ENCODE assay signal across 2 cellular contexts in the genomic region with DNA sequence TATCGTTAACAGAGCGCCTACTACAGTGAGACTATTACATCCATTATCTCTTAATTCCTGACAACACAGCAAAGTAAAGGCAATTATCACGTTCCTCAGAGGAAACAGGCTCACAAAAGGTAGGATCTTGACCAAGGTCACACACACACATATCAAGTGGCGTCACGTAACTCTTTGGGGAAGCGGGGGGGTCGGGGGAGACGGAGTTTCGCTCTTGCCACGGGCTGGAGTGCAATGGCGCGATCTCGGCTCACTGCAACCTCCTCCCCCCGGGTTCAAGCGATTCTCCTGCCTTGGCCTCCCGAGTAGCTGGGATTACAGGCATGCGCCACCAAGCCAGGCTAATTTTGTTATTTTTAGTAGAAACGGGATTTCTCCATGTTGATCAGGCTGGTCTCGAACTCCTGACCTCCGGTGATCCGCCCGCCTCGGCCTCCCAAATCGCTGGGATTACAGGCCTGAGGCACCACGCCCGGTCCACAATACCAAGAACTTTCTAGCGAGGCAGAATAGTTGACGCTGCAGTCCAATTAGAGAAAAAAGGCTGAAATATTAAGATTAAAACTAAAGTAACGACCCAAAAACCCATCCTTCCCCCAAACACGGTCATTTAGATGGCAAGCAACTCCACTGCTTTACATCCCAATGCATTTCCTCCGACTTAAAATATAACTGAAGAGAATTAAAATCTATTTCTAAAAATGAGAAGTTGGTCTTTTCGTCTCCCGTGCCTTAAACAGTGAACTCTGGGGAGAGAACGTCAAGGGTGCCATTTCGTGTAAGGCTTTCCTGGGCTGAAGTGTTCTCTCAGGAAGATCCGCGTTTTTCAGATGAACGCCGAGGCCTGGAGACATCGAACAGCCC.
A peak's percentile ranks its signal among the peaks of the same experiment; 100 is the strongest.
TF ChIP-seq lines count a peak whose summit lies in the region.

No MANE protein-coding gene starts in this region.

TF ChIP-seq in HEK293T, 16 proteins besides CTCF, POLR2A, EP300 and RAD21 (continued from another document):
- TF ChIP-seq, protein P1, sequence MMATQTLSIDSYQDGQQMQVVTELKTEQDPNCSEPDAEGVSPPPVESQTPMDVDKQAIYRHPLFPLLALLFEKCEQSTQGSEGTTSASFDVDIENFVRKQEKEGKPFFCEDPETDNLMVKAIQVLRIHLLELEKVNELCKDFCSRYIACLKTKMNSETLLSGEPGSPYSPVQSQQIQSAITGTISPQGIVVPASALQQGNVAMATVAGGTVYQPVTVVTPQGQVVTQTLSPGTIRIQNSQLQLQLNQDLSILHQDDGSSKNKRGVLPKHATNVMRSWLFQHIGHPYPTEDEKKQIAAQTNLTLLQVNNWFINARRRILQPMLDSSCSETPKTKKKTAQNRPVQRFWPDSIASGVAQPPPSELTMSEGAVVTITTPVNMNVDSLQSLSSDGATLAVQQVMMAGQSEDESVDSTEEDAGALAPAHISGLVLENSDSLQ (IDR thresholded peaks at IDR 0.05): no peak
- TF ChIP-seq ARNT (IDR thresholded peaks at IDR 0.05): no peak

TF ChIP-seq in K562, 482 proteins besides CTCF, POLR2A, EP300 and RAD21 (continued from another document and continues in another):
- TF ChIP-seq EP400 (IDR thresholded peaks at IDR 0.05) (peak; percentile 69), ZNF274 (IDR thresholded peaks at IDR 0.05; ENCODE audit: borderline replicate concordance, low read depth, low read length) (no peak), CHD1 (IDR thresholded peaks at IDR 0.05; ENCODE audit: low read length) (peak; percentile 61), BRD9 (IDR thresholded peaks at IDR 0.05; ENCODE audit: low read depth, partially characterized antibody) (peak; percentile 15), ELF1 (tag; IDR thresholded peaks at IDR 0.05) (no peak), DPF2 (IDR thresholded peaks at IDR 0.05) (no peak; the same call in 1 of the 2 replicates), HNRNPH1 (optimal IDR thresholded peaks at IDR 0.05; ENCODE audit: low read depth, low read length) (no peak), PTBP1 (IDR thresholded peaks at IDR 0.05; ENCODE audit: low read depth, low read length) (no peak), ZNF347 (CRISPR knock-in tag; IDR thresholded peaks at IDR 0.05; ENCODE audit: low read depth) (no peak), SOX6 (IDR thresholded peaks at IDR 0.05) (peak; percentile 20; the same call in 1 of the 2 replicates), PTTG1 (tag; IDR thresholded peaks at IDR 0.05; ENCODE audit: low read depth) (no peak), NR2C2 (CRISPR knock-in tag; IDR thresholded peaks at IDR 0.05) (no peak), NR2C2 (tag; IDR thresholded peaks at IDR 0.05) (peak; percentile 9; the same call in 1 of the 2 replicates), HNRNPL (IDR thresholded peaks at IDR 0.05; ENCODE audit: low read depth, low read length) (no peak), ZNF24 (IDR thresholded peaks at IDR 0.05) (no peak), JUNB (CRISPR knock-in tag; conservative IDR thresholded peaks at IDR 0.05) (no peak), ZFP36 (IDR thresholded peaks at IDR 0.05; ENCODE audit: low read depth, low read length, partially characterized antibody) (peak; percentile 31), SAFB2 (IDR thresholded peaks at IDR 0.05; ENCODE audit: borderline replicate concordance, low read depth, low read length, severe bottlenecking) (no peak), SAFB (IDR thresholded peaks at IDR 0.05; ENCODE audit: borderline replicate concordance, low read depth, low read length) (no peak), MTA1 (IDR thresholded peaks at IDR 0.05; ENCODE audit: borderline replicate concordance) (no peak), RBM14 (IDR thresholded peaks at IDR 0.05; ENCODE audit: borderline replicate concordance, insufficient read depth, low read depth, low read length) (no peak), ZNF766 (CRISPR knock-in tag; conservative IDR thresholded peaks at IDR 0.05) (no peak), ZNF717 (CRISPR knock-in tag; IDR thresholded peaks at IDR 0.05) (no peak), KDM5B (IDR thresholded peaks at IDR 0.05; ENCODE audit: insufficient replicate concordance, low read depth, low read length) (no peak), SMAD1 (IDR thresholded peaks at IDR 0.05; ENCODE audit: low read depth, low read length, partially characterized antibody) (no peak), SMARCA5 (IDR thresholded peaks at IDR 0.05) (peak; percentile 14; the same call in 1 of the 2 replicates), ATF1 (CRISPR knock-in tag; IDR thresholded peaks at IDR 0.05) (no peak), ATF1 (tag; IDR thresholded peaks at IDR 0.05) (peak; percentile 81), ZNF57 (CRISPR knock-in tag; IDR thresholded peaks at IDR 0.05) (no peak), ZNF324 (CRISPR knock-in tag; IDR thresholded peaks at IDR 0.05) (no peak), KDM1A (IDR thresholded peaks at IDR 0.05) (0 out of 4 replicates have a peak, but pooled peaks of 1 of the 2 experiments have one; percentile 11), CSDE1 (IDR thresholded peaks at IDR 0.05) (no peak), PRMT5 (CRISPR knock-in tag; IDR thresholded peaks at IDR 0.05) (no peak), FOXA1 (IDR thresholded peaks at IDR 0.05; ENCODE audit: borderline replicate concordance) (no peak), BACH1 (tag; IDR thresholded peaks at IDR 0.05) (no peak), ZNF668 (CRISPR knock-in tag; IDR thresholded peaks at IDR 0.05) (no peak), ZKSCAN8 (CRISPR knock-in tag; IDR thresholded peaks at IDR 0.05) (no peak), ZNF507 (tag; conservative IDR thresholded peaks at IDR 0.05) (no peak)
- TF ChIP-seq, protein P2, sequence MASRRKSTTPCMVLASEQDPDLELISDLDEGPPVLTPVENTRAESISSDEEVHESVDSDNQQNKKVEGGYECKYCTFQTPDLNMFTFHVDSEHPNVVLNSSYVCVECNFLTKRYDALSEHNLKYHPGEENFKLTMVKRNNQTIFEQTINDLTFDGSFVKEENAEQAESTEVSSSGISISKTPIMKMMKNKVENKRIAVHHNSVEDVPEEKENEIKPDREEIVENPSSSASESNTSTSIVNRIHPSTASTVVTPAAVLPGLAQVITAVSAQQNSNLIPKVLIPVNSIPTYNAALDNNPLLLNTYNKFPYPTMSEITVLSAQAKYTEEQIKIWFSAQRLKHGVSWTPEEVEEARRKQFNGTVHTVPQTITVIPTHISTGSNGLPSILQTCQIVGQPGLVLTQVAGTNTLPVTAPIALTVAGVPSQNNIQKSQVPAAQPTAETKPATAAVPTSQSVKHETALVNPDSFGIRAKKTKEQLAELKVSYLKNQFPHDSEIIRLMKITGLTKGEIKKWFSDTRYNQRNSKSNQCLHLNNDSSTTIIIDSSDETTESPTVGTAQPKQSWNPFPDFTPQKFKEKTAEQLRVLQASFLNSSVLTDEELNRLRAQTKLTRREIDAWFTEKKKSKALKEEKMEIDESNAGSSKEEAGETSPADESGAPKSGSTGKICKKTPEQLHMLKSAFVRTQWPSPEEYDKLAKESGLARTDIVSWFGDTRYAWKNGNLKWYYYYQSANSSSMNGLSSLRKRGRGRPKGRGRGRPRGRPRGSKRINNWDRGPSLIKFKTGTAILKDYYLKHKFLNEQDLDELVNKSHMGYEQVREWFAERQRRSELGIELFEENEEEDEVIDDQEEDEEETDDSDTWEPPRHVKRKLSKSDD (conservative IDR thresholded peaks at IDR 0.05; ENCODE audit: low read length): no peak
- TF ChIP-seq, protein P3, sequence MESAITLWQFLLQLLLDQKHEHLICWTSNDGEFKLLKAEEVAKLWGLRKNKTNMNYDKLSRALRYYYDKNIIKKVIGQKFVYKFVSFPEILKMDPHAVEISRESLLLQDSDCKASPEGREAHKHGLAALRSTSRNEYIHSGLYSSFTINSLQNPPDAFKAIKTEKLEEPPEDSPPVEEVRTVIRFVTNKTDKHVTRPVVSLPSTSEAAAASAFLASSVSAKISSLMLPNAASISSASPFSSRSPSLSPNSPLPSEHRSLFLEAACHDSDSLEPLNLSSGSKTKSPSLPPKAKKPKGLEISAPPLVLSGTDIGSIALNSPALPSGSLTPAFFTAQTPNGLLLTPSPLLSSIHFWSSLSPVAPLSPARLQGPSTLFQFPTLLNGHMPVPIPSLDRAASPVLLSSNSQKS (CRISPR knock-in tag; IDR thresholded peaks at IDR 0.05): no peak
- TF ChIP-seq, protein P4, sequence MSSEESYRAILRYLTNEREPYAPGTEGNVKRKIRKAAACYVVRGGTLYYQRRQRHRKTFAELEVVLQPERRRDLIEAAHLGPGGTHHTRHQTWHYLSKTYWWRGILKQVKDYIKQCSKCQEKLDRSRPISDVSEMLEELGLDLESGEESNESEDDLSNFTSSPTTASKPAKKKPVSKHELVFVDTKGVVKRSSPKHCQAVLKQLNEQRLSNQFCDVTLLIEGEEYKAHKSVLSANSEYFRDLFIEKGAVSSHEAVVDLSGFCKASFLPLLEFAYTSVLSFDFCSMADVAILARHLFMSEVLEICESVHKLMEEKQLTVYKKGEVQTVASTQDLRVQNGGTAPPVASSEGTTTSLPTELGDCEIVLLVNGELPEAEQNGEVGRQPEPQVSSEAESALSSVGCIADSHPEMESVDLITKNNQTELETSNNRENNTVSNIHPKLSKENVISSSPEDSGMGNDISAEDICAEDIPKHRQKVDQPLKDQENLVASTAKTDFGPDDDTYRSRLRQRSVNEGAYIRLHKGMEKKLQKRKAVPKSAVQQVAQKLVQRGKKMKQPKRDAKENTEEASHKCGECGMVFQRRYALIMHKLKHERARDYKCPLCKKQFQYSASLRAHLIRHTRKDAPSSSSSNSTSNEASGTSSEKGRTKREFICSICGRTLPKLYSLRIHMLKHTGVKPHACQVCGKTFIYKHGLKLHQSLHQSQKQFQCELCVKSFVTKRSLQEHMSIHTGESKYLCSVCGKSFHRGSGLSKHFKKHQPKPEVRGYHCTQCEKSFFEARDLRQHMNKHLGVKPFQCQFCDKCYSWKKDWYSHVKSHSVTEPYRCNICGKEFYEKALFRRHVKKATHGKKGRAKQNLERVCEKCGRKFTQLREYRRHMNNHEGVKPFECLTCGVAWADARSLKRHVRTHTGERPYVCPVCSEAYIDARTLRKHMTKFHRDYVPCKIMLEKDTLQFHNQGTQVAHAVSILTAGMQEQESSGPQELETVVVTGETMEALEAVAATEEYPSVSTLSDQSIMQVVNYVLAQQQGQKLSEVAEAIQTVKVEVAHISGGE (CRISPR knock-in tag; IDR thresholded peaks at IDR 0.05): no peak
- TF ChIP-seq, protein P5, sequence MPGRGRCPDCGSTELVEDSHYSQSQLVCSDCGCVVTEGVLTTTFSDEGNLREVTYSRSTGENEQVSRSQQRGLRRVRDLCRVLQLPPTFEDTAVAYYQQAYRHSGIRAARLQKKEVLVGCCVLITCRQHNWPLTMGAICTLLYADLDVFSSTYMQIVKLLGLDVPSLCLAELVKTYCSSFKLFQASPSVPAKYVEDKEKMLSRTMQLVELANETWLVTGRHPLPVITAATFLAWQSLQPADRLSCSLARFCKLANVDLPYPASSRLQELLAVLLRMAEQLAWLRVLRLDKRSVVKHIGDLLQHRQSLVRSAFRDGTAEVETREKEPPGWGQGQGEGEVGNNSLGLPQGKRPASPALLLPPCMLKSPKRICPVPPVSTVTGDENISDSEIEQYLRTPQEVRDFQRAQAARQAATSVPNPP (IDR thresholded peaks at IDR 0.05; ENCODE audit: borderline replicate concordance, insufficient read depth, insufficient read length): no peak
- TF ChIP-seq, protein P6, sequence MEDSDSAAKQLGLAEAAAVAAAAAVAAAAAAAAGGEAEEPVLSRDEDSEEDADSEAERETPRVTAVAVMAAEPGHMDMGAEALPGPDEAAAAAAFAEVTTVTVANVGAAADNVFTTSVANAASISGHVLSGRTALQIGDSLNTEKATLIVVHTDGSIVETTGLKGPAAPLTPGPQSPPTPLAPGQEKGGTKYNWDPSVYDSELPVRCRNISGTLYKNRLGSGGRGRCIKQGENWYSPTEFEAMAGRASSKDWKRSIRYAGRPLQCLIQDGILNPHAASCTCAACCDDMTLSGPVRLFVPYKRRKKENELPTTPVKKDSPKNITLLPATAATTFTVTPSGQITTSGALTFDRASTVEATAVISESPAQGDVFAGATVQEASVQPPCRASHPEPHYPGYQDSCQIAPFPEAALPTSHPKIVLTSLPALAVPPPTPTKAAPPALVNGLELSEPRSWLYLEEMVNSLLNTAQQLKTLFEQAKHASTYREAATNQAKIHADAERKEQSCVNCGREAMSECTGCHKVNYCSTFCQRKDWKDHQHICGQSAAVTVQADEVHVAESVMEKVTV (CRISPR knock-in tag; IDR thresholded peaks at IDR 0.05): no peak
- TF ChIP-seq, protein P7, sequence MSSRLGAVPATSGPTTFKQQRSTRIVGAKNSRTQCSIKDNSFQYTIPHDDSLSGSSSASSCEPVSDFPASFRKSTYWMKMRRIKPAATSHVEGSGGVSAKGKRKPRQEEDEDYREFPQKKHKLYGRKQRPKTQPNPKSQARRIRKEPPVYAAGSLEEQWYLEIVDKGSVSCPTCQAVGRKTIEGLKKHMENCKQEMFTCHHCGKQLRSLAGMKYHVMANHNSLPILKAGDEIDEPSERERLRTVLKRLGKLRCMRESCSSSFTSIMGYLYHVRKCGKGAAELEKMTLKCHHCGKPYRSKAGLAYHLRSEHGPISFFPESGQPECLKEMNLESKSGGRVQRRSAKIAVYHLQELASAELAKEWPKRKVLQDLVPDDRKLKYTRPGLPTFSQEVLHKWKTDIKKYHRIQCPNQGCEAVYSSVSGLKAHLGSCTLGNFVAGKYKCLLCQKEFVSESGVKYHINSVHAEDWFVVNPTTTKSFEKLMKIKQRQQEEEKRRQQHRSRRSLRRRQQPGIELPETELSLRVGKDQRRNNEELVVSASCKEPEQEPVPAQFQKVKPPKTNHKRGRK (tag; IDR thresholded peaks at IDR 0.05): no peak
- TF ChIP-seq, protein P8, sequence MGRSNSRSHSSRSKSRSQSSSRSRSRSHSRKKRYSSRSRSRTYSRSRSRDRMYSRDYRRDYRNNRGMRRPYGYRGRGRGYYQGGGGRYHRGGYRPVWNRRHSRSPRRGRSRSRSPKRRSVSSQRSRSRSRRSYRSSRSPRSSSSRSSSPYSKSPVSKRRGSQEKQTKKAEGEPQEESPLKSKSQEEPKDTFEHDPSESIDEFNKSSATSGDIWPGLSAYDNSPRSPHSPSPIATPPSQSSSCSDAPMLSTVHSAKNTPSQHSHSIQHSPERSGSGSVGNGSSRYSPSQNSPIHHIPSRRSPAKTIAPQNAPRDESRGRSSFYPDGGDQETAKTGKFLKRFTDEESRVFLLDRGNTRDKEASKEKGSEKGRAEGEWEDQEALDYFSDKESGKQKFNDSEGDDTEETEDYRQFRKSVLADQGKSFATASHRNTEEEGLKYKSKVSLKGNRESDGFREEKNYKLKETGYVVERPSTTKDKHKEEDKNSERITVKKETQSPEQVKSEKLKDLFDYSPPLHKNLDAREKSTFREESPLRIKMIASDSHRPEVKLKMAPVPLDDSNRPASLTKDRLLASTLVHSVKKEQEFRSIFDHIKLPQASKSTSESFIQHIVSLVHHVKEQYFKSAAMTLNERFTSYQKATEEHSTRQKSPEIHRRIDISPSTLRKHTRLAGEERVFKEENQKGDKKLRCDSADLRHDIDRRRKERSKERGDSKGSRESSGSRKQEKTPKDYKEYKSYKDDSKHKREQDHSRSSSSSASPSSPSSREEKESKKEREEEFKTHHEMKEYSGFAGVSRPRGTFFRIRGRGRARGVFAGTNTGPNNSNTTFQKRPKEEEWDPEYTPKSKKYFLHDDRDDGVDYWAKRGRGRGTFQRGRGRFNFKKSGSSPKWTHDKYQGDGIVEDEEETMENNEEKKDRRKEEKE (IDR thresholded peaks at IDR 0.05; ENCODE audit: borderline replicate concordance in 1 of 2, control insufficient read depth in 1 of 2, low read depth in 2 of 2, low read length in 1 of 2): no peak
